ENCODE assay signal across 9 cellular contexts in the genomic region with DNA sequence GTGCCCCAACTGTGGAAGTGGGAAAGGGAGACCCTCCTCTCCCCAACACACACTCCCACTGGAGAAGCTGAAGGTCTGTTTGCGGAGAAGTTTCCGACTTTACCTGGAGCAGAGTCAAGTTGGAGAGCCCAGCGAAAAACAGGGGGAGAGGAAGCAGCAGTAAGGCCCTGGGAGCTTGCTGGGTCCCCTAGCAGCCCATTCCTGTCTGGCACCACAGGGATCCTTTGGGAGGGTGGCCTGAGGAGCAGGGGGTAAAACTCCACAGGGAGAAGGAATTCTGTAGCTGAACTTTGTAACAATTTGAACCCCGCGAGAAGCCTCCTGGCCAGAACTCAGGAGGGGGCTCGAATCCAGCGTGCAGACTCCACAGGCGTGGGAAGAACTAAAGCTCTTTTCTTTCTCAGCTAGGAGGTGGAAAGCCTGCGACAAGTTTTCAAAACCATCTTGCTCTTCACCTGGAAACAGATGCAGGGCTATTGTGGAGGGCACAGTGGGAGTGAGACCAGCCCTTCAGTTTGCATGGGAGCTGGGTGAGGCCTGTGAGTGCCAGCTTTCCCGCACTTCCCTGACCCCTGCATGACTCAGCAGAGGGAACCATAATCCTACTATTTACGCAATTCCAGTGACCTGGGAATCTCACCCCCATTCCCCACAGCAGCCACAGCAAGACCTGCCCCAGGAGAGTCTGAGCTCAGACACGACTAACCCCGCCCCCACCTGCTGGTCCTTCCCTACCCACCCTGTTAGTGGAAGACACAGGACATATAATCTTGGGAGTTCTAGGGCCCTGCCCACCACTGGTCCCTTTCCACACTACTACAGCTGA. TPM values are rescaled to one million over a fixed set of nuclear protein-coding genes. Genes with fewer than 3 reads are reported as not detected.
A peak's percentile ranks its signal among the peaks of the same experiment; 100 is the strongest.
DNase-seq lines count a peak whose midpoint lies in the region; ATAC-seq and TF ChIP-seq lines count a peak whose summit lies in the region.
"Had no signal": no experiment of that assay in that cellular context is flagged by ENCODE, and none has a peak within 500 bp of the region (broad histone marks: within the 10 kb centered on the region; RNA-seq: fewer than 3 reads in every experiment).

No MANE protein-coding gene starts in this region.

- peaks cover 25% of the 10 kb centered on the region for H3K27me3 Mint-ChIP-seq in HFFc6 (ENCODE audit: insufficient read depth)
- H3K27me3 Mint-ChIP-seq in activated CD8-positive, alpha-beta T cell treated with anti-CD3 and anti-CD28 coated beads, Interleukin-2, amount 10 ng/mL, durations not matched to agents 7 days and 5 days (ENCODE audit: low read depth), result no peaks in the 10 kb centered on the region
- H3K27me3 Mint-ChIP-seq in glutamatergic neuron (ENCODE audit: unreplicated experiment), result peaks cover 9% of the 10 kb centered on the region

- H3K4me3 Mint-ChIP-seq in HFFc6 (peak overlapping the region; percentile 85), glutamatergic neuron (ENCODE audit: unreplicated experiment) (peak overlapping the region; percentile 88)
- H3K4me3 Mint-ChIP-seq in activated CD8-positive, alpha-beta T cell treated with anti-CD3 and anti-CD28 coated beads, Interleukin-2, amount 10 ng/mL, durations not matched to agents 7 days and 5 days, result peak overlapping the region; percentile 16

- POLR2A ChIA-PET in activated CD8-positive, alpha-beta T cell treated with anti-CD3 and anti-CD28 coated beads, Interleukin-2, amount 10 ng/mL, durations not matched to agents 7 days and 5 days (lab: Charles Lee), result interaction anchor here (1.0 to 3.0 kb wide), 8 partner anchors 9 to 112 kb away, joined by 3 to 19 read pairs (median 6); no protein-coding TSS in a partner anchor

- no peak for ATAC-seq in activated CD8-positive, alpha-beta T cell treated with anti-CD3 and anti-CD28 coated beads, Interleukin-2, amount 10 ng/mL, durations not matched to agents 7 days and 5 days
- no peak for ATAC-seq in HG03280 (IDR thresholded peaks at IDR 0.05; ENCODE audit: unreplicated experiment)

- H3K4me1 Mint-ChIP-seq in HFFc6 (ENCODE audit: low read depth) (peaks cover 22% of the 10 kb centered on the region), glutamatergic neuron (ENCODE audit: low read depth, unreplicated experiment) (peaks cover 8% of the 10 kb centered on the region)
- H3K4me1 Mint-ChIP-seq in activated CD8-positive, alpha-beta T cell treated with anti-CD3 and anti-CD28 coated beads, Interleukin-2, amount 10 ng/mL, durations not matched to agents 7 days and 5 days (ENCODE audit: low read depth), result peaks cover 77% of the 10 kb centered on the region

- no peak overlapping the region for H3K4me3 ChIP-seq in skeletal muscle cell (ENCODE audit: low read depth, low read length)

- DNase-seq in HFFc6, result peak; percentile 24
- peak; percentile 19 for DNase-seq in activated CD8-positive, alpha-beta T cell treated with anti-CD3 and anti-CD28 coated beads, Interleukin-2, amount 10 ng/mL, durations not matched to agents 7 days and 5 days
- DNase-seq in glutamatergic neuron, result no peak
- DNase-seq in skeletal muscle cell (ENCODE audit: low read depth), result peak; percentile 61
- no peak for DNase-seq in activated CD4-positive, CD25-positive, alpha-beta regulatory T cell (lab: John Stamatoyannopoulos, UW)
- no peak for DNase-seq in SHP77 (lab: John Stamatoyannopoulos, UW)
- no peak for DNase-seq in retina
- DNase-seq: stimulated activated CD4-positive, alpha-beta T cell treated with anti-CD3 and anti-CD28 coated beads, Interleukin-4, amount 100 ng/mL, for 24 hours had no signal

- H3K9me3 Mint-ChIP-seq in HFFc6 (peaks cover 9% of the 10 kb centered on the region; the same call in 1 of the 2 replicates), glutamatergic neuron (ENCODE audit: unreplicated experiment) (peaks cover 5% of the 10 kb centered on the region)
- H3K9me3 Mint-ChIP-seq in activated CD8-positive, alpha-beta T cell treated with anti-CD3 and anti-CD28 coated beads, Interleukin-2, amount 10 ng/mL, durations not matched to agents 7 days and 5 days (ENCODE audit: insufficient read depth), result peaks cover 2% of the 10 kb centered on the region

- CTCF ChIA-PET in activated CD8-positive, alpha-beta T cell treated with anti-CD3 and anti-CD28 coated beads, Interleukin-2, amount 10 ng/mL, durations not matched to agents 7 days and 5 days (lab: Charles Lee), result interaction anchor here (0.7 to 3.5 kb wide), 13 partner anchors 8 to 112 kb away, joined by 3 to 24 read pairs (median 5); no protein-coding TSS in a partner anchor

- H3K27ac Mint-ChIP-seq in HFFc6, result peak overlapping the region; percentile 86
- peak overlapping the region; percentile 86 for H3K27ac Mint-ChIP-seq in activated CD8-positive, alpha-beta T cell treated with anti-CD3 and anti-CD28 coated beads, Interleukin-2, amount 10 ng/mL, durations not matched to agents 7 days and 5 days
- no peak overlapping the region for H3K27ac Mint-ChIP-seq in glutamatergic neuron (ENCODE audit: unreplicated experiment)

- H3K36me3 Mint-ChIP-seq in HFFc6 (ENCODE audit: low read depth) (peaks cover 10% of the 10 kb centered on the region; the same call in 1 of the 2 replicates), glutamatergic neuron (ENCODE audit: unreplicated experiment) (peaks cover 20% of the 10 kb centered on the region)
- peaks cover 20% of the 10 kb centered on the region for H3K36me3 Mint-ChIP-seq in activated CD8-positive, alpha-beta T cell treated with anti-CD3 and anti-CD28 coated beads, Interleukin-2, amount 10 ng/mL, durations not matched to agents 7 days and 5 days (ENCODE audit: low read depth)

- no peak for TF ChIP-seq CTCF in HFFc6 (IDR thresholded peaks at IDR 0.05)
- no peak for TF ChIP-seq CTCF in glutamatergic neuron (IDR thresholded peaks at IDR 0.05; ENCODE audit: partially characterized antibody, unreplicated experiment)

RNA-seq across cellular contexts. Expression of a gene that starts 25.8 kb away (rescaled TPM):
- 1 to 10 TPM in 3 of 6 experiments, under 1 TPM in 3; 0.73 to 1.4 (median 1.1) TPM for total RNA-seq in HFFc6 (2021; fragmentation: NEBNext Ultra II Directional; extraction: Animal tissue kit (Norgen Biotek cat#: 25700))
- total RNA-seq in activated CD8-positive, alpha-beta T cell treated with anti-CD3 and anti-CD28 coated beads, Interleukin-2, amount 10 ng/mL, durations not matched to agents 7 days and 5 days, result 10 to 100 TPM; 36.9 to 38.1 TPM
- 23.8 TPM for total RNA-seq in glutamatergic neuron (ENCODE audit: unreplicated experiment)

RNA-seq across cellular contexts. Expression of a gene that starts 35.6 kb away (rescaled TPM):
- 10 to 100 TPM; 21.1 to 39.2 (median 29.3) TPM for total RNA-seq in HFFc6 (2021; fragmentation: NEBNext Ultra II Directional; extraction: Animal tissue kit (Norgen Biotek cat#: 25700))
- total RNA-seq in activated CD8-positive, alpha-beta T cell treated with anti-CD3 and anti-CD28 coated beads, Interleukin-2, amount 10 ng/mL, durations not matched to agents 7 days and 5 days, result 10 to 100 TPM; 55.1 to 57.1 TPM
- total RNA-seq in glutamatergic neuron (ENCODE audit: unreplicated experiment), result 8.2 TPM

Comparison
In these comparisons a context has a peak if more than half of its experiments do, and no peak if none do; other contexts are left out.
1. DNase-seq: peak in HFFc6 (single experiment), activated CD8-positive, alpha-beta T cell treated with anti-CD3 and anti-CD28 coated beads, Interleukin-2, amount 10 ng/mL, durations not matched to agents 7 days and 5 days (single experiment) and skeletal muscle cell (single experiment); none in glutamatergic neuron (single experiment), activated CD4-positive, CD25-positive, alpha-beta regulatory T cell (0 of 4), SHP77 (0 of 2) and retina (single experiment).
2. H3K4me3 Mint-ChIP-seq: peak in every context shown above with its lines; median percentile 88 in glutamatergic neuron; 85 in HFFc6; 16 in activated CD8-positive, alpha-beta T cell treated with anti-CD3 and anti-CD28 coated beads, Interleukin-2, amount 10 ng/mL, durations not matched to agents 7 days and 5 days.
3. RNA of a gene that starts 25.8 kb away (total RNA-seq): 36.9 to 38.1 TPM in activated CD8-positive, alpha-beta T cell treated with anti-CD3 and anti-CD28 coated beads, Interleukin-2, amount 10 ng/mL, durations not matched to agents 7 days and 5 days and 23.8 TPM in glutamatergic neuron (single experiment); 0.73 to 1.4 TPM in HFFc6; every median in the first group is over 10 times any median in the second.